8 cellular contexts compared by ENCODE assay signal in genomic region chr1:230176871-230177411, GRCh38.
DNase-seq lines count a peak whose midpoint lies in the region; ATAC-seq, FAIRE-seq and TF ChIP-seq lines count a peak whose summit lies in the region.

No MANE protein-coding gene starts in this region.

- peaks cover 54% of the 10 kb centered on the region for H3K79me2 ChIP-seq in K562 (ENCODE audit: control insufficient read depth, insufficient read depth, low read length)

- H3K9me3 ChIP-seq in K562 (replicated peaks; ENCODE audit: control insufficient read depth, insufficient read depth, low read depth, low read length) = no peaks in the 10 kb centered on the region
- H3K9me3 ChIP-seq in thyroid gland = no peaks in the 10 kb centered on the region

- H3K4me2 ChIP-seq in K562 (ENCODE audit: insufficient read depth, low read length) = peak overlapping the region; percentile 80

- FAIRE-seq in K562 (lab: Jason Lieb, UNC) = peak; percentile 86

- no peaks in the 10 kb centered on the region for H3K9me1 ChIP-seq in K562 (ENCODE audit: control insufficient read depth, insufficient read depth, low read length)

- 0 out of 2 replicates have a peak, but pooled peaks cover 5% of the 10 kb centered on the region for H4K20me1 ChIP-seq in K562 (replicated peaks; ENCODE audit: control insufficient read depth, insufficient read depth, low read length)

- TF ChIP-seq RAD21 in K562 (CRISPR knock-in tag; conservative IDR thresholded peaks at IDR 0.05 in 1 of 2, IDR thresholded peaks at IDR 0.05 in 1 of 2) = peak in 1 of 2 experiments; percentile 36; a peak in 2 of 4 replicates

- TF ChIP-seq EP300 in K562 (IDR thresholded peaks at IDR 0.05; ENCODE audit: low read length) = no peak

- H3K27ac ChIP-seq in K562 (ENCODE audit: extremely low read depth, low read depth, low read length) (peak overlapping the region; percentile 66), thyroid gland (no peak overlapping the region)

- H3K4me1 ChIP-seq in K562 (replicated peaks in 1 of 2; ENCODE audit: control insufficient read depth in 2 of 2, insufficient read depth in 2 of 2, low read length in 2 of 2) = peaks cover 17 to 38% of the 10 kb centered on the region in 2 experiments
- H3K4me1 ChIP-seq in thyroid gland = peaks cover 0 to 9% of the 10 kb centered on the region in 2 donors

- no peak for DNase-seq in activated CD8-positive, alpha-beta memory T cell treated with anti-CD3 and anti-CD28 coated beads, Interleukin-2, amount 10 ng/mL, durations not matched to agents 7 days and 5 days
- DNase-seq in activated CD8-positive, alpha-beta memory T cell treated with anti-CD3 and anti-CD28 coated beads, Interleukin-2, amount 50 U/mL, for 48 hours = no peak
- DNase-seq in K562 (ENCODE audit: extremely low read depth in 1 of 4, low spot score in 3 of 4) = peak; percentile 66 to 86 (median 76)
- peak; percentile 46 to 89 for DNase-seq in lower leg skin (ENCODE audit: low spot score in 2 of 2)
- DNase-seq in thyroid gland = peak; percentile 20 to 25
- no peak for DNase-seq in DMS53 (lab: John Stamatoyannopoulos, UW)
- DNase-seq in UCSD-AML1 (lab: John Stamatoyannopoulos, UW; ENCODE audit: unreplicated experiment) = no peak

- no peaks in the 10 kb centered on the region for H3K27me3 Mint-ChIP-seq in activated CD8-positive, alpha-beta memory T cell treated with anti-CD3 and anti-CD28 coated beads, Interleukin-2, amount 10 ng/mL, durations not matched to agents 7 days and 5 days

- peak overlapping the region; percentile 24 for H3K4me3 ChIP-seq in K562
- H3K4me3 ChIP-seq in lower leg skin (ENCODE audit: low read depth, poor library complexity, severe bottlenecking) = no peak overlapping the region
- no peak overlapping the region for H3K4me3 ChIP-seq in thyroid gland (replicated peaks in 1 of 3)

- WGBS in K562 (ENCODE audit: insufficient coverage, low coverage, missing lambda C conversion rate) = 2% methylated on average over 17 of the region's 17 CpGs
- WGBS in lower leg skin, 2 donors = 63 to 67% methylated on average over 17 of the region's 17 CpGs
- 59 to 65% methylated on average over 17 of the region's 17 CpGs for WGBS in thyroid gland, 2 donors

- no TSS peak for BruUV-seq in K562 (replicated peaks; lab: Mats Ljungman, UMichigan)

- ATAC-seq in activated CD8-positive, alpha-beta memory T cell treated with anti-CD3 and anti-CD28 coated beads, Interleukin-2, amount 10 ng/mL, durations not matched to agents 7 days and 5 days = peak; percentile 65
- ATAC-seq in K562 = peak; percentile 95
- ATAC-seq in GM19023 (IDR thresholded peaks at IDR 0.05; ENCODE audit: unreplicated experiment) = no peak

- peak overlapping the region; percentile 78 for H2AFZ ChIP-seq in K562 (ENCODE audit: low read depth, low read length)

- H3K9ac ChIP-seq in K562 (ENCODE audit: insufficient read depth in 1 of 2, low read depth in 2 of 2, low read length in 2 of 2) = peak overlapping the region; percentile 24 to 82

- TF ChIP-seq CTCF in K562 (IDR thresholded peaks at IDR 0.05 in 2 of 3, conservative IDR thresholded peaks at IDR 0.05 in 1 of 3; ENCODE audit: insufficient read depth in 2 of 3, low read depth in 1 of 3, low read length in 3 of 3) (no peak), lower leg skin (IDR thresholded peaks at IDR 0.05) (no peak), thyroid gland (IDR thresholded peaks at IDR 0.05) (no peak)

- peaks cover 12% of the 10 kb centered on the region for H3K4me1 Mint-ChIP-seq in activated CD8-positive, alpha-beta memory T cell treated with anti-CD3 and anti-CD28 coated beads, Interleukin-2, amount 10 ng/mL, durations not matched to agents 7 days and 5 days

- in situ Hi-C loops in K562 (cut with MboI) = no loop called here

- H3K36me3 Mint-ChIP-seq in activated CD8-positive, alpha-beta memory T cell treated with anti-CD3 and anti-CD28 coated beads, Interleukin-2, amount 10 ng/mL, durations not matched to agents 7 days and 5 days = peaks cover 25% of the 10 kb centered on the region

- intact Hi-C loops in K562 (cut with micrococcal nuclease) (loop anchor here (10.0 kb wide), 1 partner anchor 332 kb away; no protein-coding TSS in a partner anchor), lower leg skin (cut with DNase I; ENCODE audit: low total_unique reads) (no loop called here), thyroid gland (cut with DNase I) (no loop called here)

- H3K27ac Mint-ChIP-seq in activated CD8-positive, alpha-beta memory T cell treated with anti-CD3 and anti-CD28 coated beads, Interleukin-2, amount 10 ng/mL, durations not matched to agents 7 days and 5 days = no peak overlapping the region

- CTCF ChIA-PET in activated CD8-positive, alpha-beta memory T cell treated with anti-CD3 and anti-CD28 coated beads, Interleukin-2, amount 10 ng/mL, durations not matched to agents 7 days and 5 days (lab: Charles Lee) = interaction anchor here (0.6 to 1.1 kb wide), 2 partner anchors 43 to 129 kb away, joined by 3 to 4 read pairs; no protein-coding TSS in a partner anchor
- CTCF ChIA-PET in K562 (lab: Yijun Ruan, JAX; ENCODE audit: low intra/inter-chr PET ratio) = no interaction called here

- no peak overlapping the region for H3K4me3 Mint-ChIP-seq in activated CD8-positive, alpha-beta memory T cell treated with anti-CD3 and anti-CD28 coated beads, Interleukin-2, amount 10 ng/mL, durations not matched to agents 7 days and 5 days

- POLR2A ChIA-PET in K562 (lab: Yijun Ruan, JAX) = interaction anchor here (0.5 to 1.5 kb wide), 13 partner anchors 9 to 638 kb away, joined by 3 to 6 read pairs (median 4); no protein-coding TSS in a partner anchor

- H3K27me3 ChIP-seq in K562 (ENCODE audit: control insufficient read depth in 2 of 2, insufficient read depth in 2 of 2, low read length in 2 of 2) (no peaks in the 10 kb centered on the region), thyroid gland (no peaks in the 10 kb centered on the region)

- H3K9me3 Mint-ChIP-seq in activated CD8-positive, alpha-beta memory T cell treated with anti-CD3 and anti-CD28 coated beads, Interleukin-2, amount 10 ng/mL, durations not matched to agents 7 days and 5 days (ENCODE audit: low read depth) = no peaks in the 10 kb centered on the region

- TF ChIP-seq POLR2A in K562 (conservative IDR thresholded peaks at IDR 0.05) = no peak
- TF ChIP-seq POLR2A in lower leg skin (IDR thresholded peaks at IDR 0.05) = no peak
- no peak for TF ChIP-seq POLR2A in thyroid gland (IDR thresholded peaks at IDR 0.05)

- H3K36me3 ChIP-seq in K562 (ENCODE audit: control insufficient read depth, insufficient read depth, low read length) = peaks cover 32% of the 10 kb centered on the region; the same call in 2 of the 3 replicates
- H3K36me3 ChIP-seq in thyroid gland = no peaks in the 10 kb centered on the region

TF ChIP-seq in K562, 482 proteins besides CTCF, POLR2A, EP300 and RAD21 (continues in another document):
- TF ChIP-seq BRCA1 (IDR thresholded peaks at IDR 0.05) = no peak
- no peak for TF ChIP-seq BRCA1 (CRISPR knock-in tag; IDR thresholded peaks at IDR 0.05)
- TF ChIP-seq, protein P1, sequence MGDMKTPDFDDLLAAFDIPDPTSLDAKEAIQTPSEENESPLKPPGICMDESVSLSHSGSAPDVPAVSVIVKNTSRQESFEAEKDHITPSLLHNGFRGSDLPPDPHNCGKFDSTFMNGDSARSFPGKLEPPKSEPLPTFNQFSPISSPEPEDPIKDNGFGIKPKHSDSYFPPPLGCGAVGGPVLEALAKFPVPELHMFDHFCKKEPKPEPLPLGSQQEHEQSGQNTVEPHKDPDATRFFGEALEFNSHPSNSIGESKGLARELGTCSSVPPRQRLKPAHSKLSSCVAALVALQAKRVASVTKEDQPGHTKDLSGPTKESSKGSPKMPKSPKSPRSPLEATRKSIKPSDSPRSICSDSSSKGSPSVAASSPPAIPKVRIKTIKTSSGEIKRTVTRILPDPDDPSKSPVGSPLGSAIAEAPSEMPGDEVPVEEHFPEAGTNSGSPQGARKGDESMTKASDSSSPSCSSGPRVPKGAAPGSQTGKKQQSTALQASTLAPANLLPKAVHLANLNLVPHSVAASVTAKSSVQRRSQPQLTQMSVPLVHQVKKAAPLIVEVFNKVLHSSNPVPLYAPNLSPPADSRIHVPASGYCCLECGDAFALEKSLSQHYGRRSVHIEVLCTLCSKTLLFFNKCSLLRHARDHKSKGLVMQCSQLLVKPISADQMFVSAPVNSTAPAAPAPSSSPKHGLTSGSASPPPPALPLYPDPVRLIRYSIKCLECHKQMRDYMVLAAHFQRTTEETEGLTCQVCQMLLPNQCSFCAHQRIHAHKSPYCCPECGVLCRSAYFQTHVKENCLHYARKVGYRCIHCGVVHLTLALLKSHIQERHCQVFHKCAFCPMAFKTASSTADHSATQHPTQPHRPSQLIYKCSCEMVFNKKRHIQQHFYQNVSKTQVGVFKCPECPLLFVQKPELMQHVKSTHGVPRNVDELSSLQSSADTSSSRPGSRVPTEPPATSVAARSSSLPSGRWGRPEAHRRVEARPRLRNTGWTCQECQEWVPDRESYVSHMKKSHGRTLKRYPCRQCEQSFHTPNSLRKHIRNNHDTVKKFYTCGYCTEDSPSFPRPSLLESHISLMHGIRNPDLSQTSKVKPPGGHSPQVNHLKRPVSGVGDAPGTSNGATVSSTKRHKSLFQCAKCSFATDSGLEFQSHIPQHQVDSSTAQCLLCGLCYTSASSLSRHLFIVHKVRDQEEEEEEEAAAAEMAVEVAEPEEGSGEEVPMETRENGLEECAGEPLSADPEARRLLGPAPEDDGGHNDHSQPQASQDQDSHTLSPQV (IDR thresholded peaks at IDR 0.05) = peak; percentile 44; the same call in 1 of the 2 replicates
- TF ChIP-seq, protein P2, sequence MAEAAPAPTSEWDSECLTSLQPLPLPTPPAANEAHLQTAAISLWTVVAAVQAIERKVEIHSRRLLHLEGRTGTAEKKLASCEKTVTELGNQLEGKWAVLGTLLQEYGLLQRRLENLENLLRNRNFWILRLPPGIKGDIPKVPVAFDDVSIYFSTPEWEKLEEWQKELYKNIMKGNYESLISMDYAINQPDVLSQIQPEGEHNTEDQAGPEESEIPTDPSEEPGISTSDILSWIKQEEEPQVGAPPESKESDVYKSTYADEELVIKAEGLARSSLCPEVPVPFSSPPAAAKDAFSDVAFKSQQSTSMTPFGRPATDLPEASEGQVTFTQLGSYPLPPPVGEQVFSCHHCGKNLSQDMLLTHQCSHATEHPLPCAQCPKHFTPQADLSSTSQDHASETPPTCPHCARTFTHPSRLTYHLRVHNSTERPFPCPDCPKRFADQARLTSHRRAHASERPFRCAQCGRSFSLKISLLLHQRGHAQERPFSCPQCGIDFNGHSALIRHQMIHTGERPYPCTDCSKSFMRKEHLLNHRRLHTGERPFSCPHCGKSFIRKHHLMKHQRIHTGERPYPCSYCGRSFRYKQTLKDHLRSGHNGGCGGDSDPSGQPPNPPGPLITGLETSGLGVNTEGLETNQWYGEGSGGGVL (CRISPR knock-in tag; IDR thresholded peaks at IDR 0.05) = no peak
- no peak for TF ChIP-seq HDGF (IDR thresholded peaks at IDR 0.05)
- peak; percentile 47; the same call in 1 of the 2 replicates for TF ChIP-seq NBN (IDR thresholded peaks at IDR 0.05; ENCODE audit: low read depth)
- TF ChIP-seq HNRNPLL (IDR thresholded peaks at IDR 0.05; ENCODE audit: low read depth, low read length, poor library complexity, severe bottlenecking) = peak; percentile 35

Comparison
In these comparisons a context has a peak if more than half of its experiments do, and no peak if none do; other contexts are left out.
1. DNase-seq: peak in K562 (4 of 4), lower leg skin (2 of 2) and thyroid gland (2 of 2); none in activated CD8-positive, alpha-beta memory T cell treated with anti-CD3 and anti-CD28 coated beads, Interleukin-2, amount 10 ng/mL, durations not matched to agents 7 days and 5 days (single experiment), activated CD8-positive, alpha-beta memory T cell treated with anti-CD3 and anti-CD28 coated beads, Interleukin-2, amount 50 U/mL, for 48 hours (single experiment), DMS53 (single experiment) and UCSD-AML1 (single experiment).